7 cellular contexts compared by ENCODE assay signal in genomic region chr15:92917606-92918407, GRCh38.
DNase-seq lines count a peak whose midpoint lies in the region; ATAC-seq and TF ChIP-seq lines count a peak whose summit lies in the region.

No MANE protein-coding gene starts in this region.

- peak; percentile 46 for ATAC-seq in GM18505 (IDR thresholded peaks at IDR 0.05; ENCODE audit: unreplicated experiment)

- H3K9me3 ChIP-seq in mucosa of rectum (ENCODE audit: control insufficient read depth in 2 of 2, low read length in 2 of 2): no peaks in the 10 kb centered on the region

- no peaks in the 10 kb centered on the region for H3K27me3 ChIP-seq in mucosa of rectum (ENCODE audit: control insufficient read depth in 2 of 2, insufficient read depth in 2 of 2, low read length in 2 of 2)

- peak overlapping the region in 1 of 2 donors; percentile 27 for H3K9ac ChIP-seq in mucosa of rectum (ENCODE audit: low read depth in 1 of 2, low read length in 2 of 2)

- H3K4me1 ChIP-seq in mucosa of rectum (ENCODE audit: control insufficient read depth in 2 of 2, insufficient read depth in 2 of 2, low read length in 2 of 2): peaks cover 51 to 54% of the 10 kb centered on the region in 2 donors

- peaks cover 4 to 5% of the 10 kb centered on the region in 2 donors for H3K36me3 ChIP-seq in mucosa of rectum (ENCODE audit: control insufficient read depth in 2 of 2, insufficient read depth in 2 of 2, low read length in 2 of 2)

- in situ Hi-C loops in KBM-7 (cut with MboI; ENCODE audit: low pct_unique_long_range_greater_than_20kb, low sequenced_read_pairs): no loop called here

- H3K27ac ChIP-seq in mucosa of rectum (ENCODE audit: low read depth in 2 of 2, low read length in 2 of 2): peak overlapping the region; percentile 81 to 84

- H3K4me3 ChIP-seq in mucosa of rectum (ENCODE audit: low read length in 2 of 2): peak overlapping the region; percentile 4 to 58

- DNase-seq in KBM-7 (peak; percentile 92), OCI-M1 (lab: John Stamatoyannopoulos, UW) (peak; percentile 98), activated T-cell treated with anti-CD3 and anti-CD28 coated beads for 48 hours (ENCODE audit: low read depth) (peak; percentile 83), erythroblast (lab: John Stamatoyannopoulos, UW) (peak; percentile 95 to 98)
- peak; percentile 83 for DNase-seq in stimulated activated CD8-positive, alpha-beta memory T cell treated with anti-CD3 and anti-CD28 coated beads, Interleukin-4, amount 100 ng/mL, for 24 hours (ENCODE audit: low read depth)

- peak; percentile 20 for TF ChIP-seq POLR2A in GM18505 (IDR thresholded peaks at IDR 0.05; ENCODE audit: borderline replicate concordance, extremely low read depth, insufficient read depth, insufficient read length)
- TF ChIP-seq POLR2A in erythroblast (IDR thresholded peaks at IDR 0.05; ENCODE audit: low read length): no peak

Comparison
In these comparisons a context has a peak if more than half of its experiments do, and no peak if none do; other contexts are left out.
1. Peak in every context shown above with its lines: DNase-seq, ATAC-seq, H3K4me3 ChIP-seq and H3K27ac ChIP-seq.